8 cellular contexts compared by ENCODE assay signal in the genomic region with DNA sequence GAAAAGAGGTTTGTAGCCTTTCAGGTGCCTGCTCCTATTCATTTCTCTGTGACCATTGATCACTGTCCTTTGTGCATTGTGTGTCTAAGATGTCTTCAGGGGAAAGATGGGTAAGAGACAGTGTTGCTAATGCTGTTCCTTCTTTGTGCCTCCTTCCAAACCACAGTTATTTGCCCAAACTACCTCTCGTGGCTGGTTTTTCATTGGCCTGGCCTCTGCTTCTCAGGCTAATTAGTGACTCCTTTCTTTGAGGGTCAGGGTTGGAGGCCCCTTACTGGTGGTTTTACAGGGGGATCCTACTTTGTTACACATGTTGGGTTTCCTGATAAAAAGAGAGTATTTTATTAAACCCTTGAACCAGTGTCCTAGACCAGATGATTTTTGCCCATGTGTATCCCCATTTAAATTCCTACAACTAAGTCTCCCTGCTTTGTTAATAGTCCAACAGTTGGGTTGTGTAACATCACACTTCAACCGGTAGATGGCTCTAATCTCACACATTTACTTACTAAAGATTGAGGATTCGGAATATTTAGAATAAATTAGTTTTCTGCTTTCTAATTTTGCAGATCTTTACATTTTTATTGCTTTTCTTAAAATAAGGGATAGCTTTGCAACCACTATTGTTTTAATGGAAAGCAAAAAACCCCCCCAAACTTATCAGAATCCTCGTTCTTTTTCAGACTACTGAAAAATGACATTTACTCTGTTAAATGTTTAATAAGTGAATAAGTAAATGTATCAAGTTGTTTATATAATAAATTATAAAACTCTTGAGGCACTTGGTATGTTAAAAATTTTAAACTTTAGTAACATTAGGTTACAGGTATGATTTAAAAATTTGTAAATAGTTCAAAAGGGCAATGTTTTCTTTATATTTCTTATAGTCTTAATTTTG. TPM values are rescaled to one million over a fixed set of nuclear protein-coding genes. Genes with fewer than 3 reads are reported as not detected.
DNase-seq lines count a peak whose midpoint lies in the region; ATAC-seq and TF ChIP-seq lines count a peak whose summit lies in the region.

No MANE protein-coding gene starts in this region.

- WGBS in mesenchymal stem cell, result 0% methylated on average over 1 of the region's 4 CpGs

- H3K27ac ChIP-seq in Panc1 (ENCODE audit: low read length), result peak overlapping the region; percentile 49
- no peak overlapping the region for H3K27ac ChIP-seq in mesenchymal stem cell (ENCODE audit: low read length, poor library complexity, severe bottlenecking)

- intact Hi-C loops in Panc1 (cut with micrococcal nuclease; ENCODE audit: unreplicated experiment), result loop anchor here (2.0 to 5.0 kb wide), 2 partner anchors 69 to 205 kb away; a partner anchor contains a TSS

- DNase-seq in DMS114 treated with DMSO at 0.1 percent for 48 hours (lab: John Stamatoyannopoulos, UW; ENCODE audit: unreplicated experiment) (peak; percentile 59), Panc1 (ENCODE audit: low read depth, low spot score) (no peak), dedifferentiated amniotic fluid mesenchymal stem cell (ENCODE audit: extremely low spot score) (peak; percentile 68), mesenchymal stem cell (peak; percentile 68)
- DNase-seq in activated CD8-positive, alpha-beta memory T cell treated with anti-CD3 and anti-CD28 coated beads, Interleukin-2, amount 50 U/mL, for 48 hours, result no peak

- H2AK5ac ChIP-seq in mesenchymal stem cell (ENCODE audit: low read length, severe bottlenecking), result peak overlapping the region; percentile 6

- H4K8ac ChIP-seq in mesenchymal stem cell (ENCODE audit: low read length), result no peak overlapping the region

- peak; percentile 78 for TF ChIP-seq CTCF in Panc1 (IDR thresholded peaks at IDR 0.05)

- CTCF ChIA-PET in Panc1 (lab: Charles Lee), result interaction anchor here (0.6 kb wide), 1 partner anchor 95 kb away, joined by 5 read pairs; no protein-coding TSS in a partner anchor

- no peaks in the 10 kb centered on the region for H3K9me3 ChIP-seq in Panc1 (ENCODE audit: control insufficient read depth, insufficient read depth, low read depth, low read length)
- no peaks in the 10 kb centered on the region for H3K9me3 ChIP-seq in mesenchymal stem cell (ENCODE audit: control insufficient read depth, low read length)

- BruUV-seq in Panc1 (replicated peaks; lab: Mats Ljungman, UMichigan), result TSS peak; percentile 63

- peak overlapping the region; percentile 87 for H3K9ac ChIP-seq in mesenchymal stem cell (ENCODE audit: low read length)

- H3K4me1 ChIP-seq in Panc1 (ENCODE audit: control insufficient read depth, insufficient read depth, low read length), result peaks cover 15% of the 10 kb centered on the region
- peaks cover 12% of the 10 kb centered on the region for H3K4me1 ChIP-seq in mesenchymal stem cell (ENCODE audit: control insufficient read depth, insufficient read depth, low read depth, low read length)

- H3K36me3 ChIP-seq in Panc1 (ENCODE audit: control insufficient read depth, insufficient read depth, low read length), result peaks cover 6% of the 10 kb centered on the region
- H3K36me3 ChIP-seq in mesenchymal stem cell (ENCODE audit: control insufficient read depth in 1 of 2, insufficient read depth in 2 of 2, low read depth in 1 of 2, low read length in 2 of 2), result no peaks in the 10 kb centered on the region

- no peak overlapping the region for H2BK12ac ChIP-seq in mesenchymal stem cell (ENCODE audit: low read length in 2 of 2)

- H3K4me3 ChIP-seq in Panc1 (ENCODE audit: low read depth in 2 of 2, low read length in 2 of 2) (peak overlapping the region; percentile 76 to 94), mesenchymal stem cell (ENCODE audit: insufficient read depth in 1 of 2, low read depth in 1 of 2, low read length in 2 of 2) (peak overlapping the region in 1 of 2 experiments; percentile 97)

- no peak overlapping the region for H3K4ac ChIP-seq in mesenchymal stem cell (ENCODE audit: low read depth in 1 of 2, low read length in 2 of 2)

- no peak overlapping the region for H2BK120ac ChIP-seq in mesenchymal stem cell (ENCODE audit: low read depth, low read length)

- H3K18ac ChIP-seq in mesenchymal stem cell (ENCODE audit: low read depth in 1 of 2, low read length in 2 of 2), result no peak overlapping the region

- H4K91ac ChIP-seq in mesenchymal stem cell (ENCODE audit: low read length), result no peak overlapping the region

- peaks cover 9% of the 10 kb centered on the region for H3K79me1 ChIP-seq in mesenchymal stem cell (replicated peaks; ENCODE audit: low read length, poor library complexity, severe bottlenecking)

- H2AFZ ChIP-seq in mesenchymal stem cell (ENCODE audit: low read depth, low read length), result no peak overlapping the region

- H2BK15ac ChIP-seq in mesenchymal stem cell (ENCODE audit: low read depth, poor library complexity, severe bottlenecking), result no peak overlapping the region

- H3K4me2 ChIP-seq in mesenchymal stem cell (ENCODE audit: low read length, poor library complexity, severe bottlenecking), result peak overlapping the region; percentile 51

- in situ Hi-C loops in Panc1 (cut with HindIII; ENCODE audit: low pct_unique_long_range_greater_than_20kb, low sequenced_read_pairs), result no loop called here

- POLR2A ChIA-PET in Panc1 (lab: Charles Lee), result no interaction called here

- no peak overlapping the region for H3K14ac ChIP-seq in mesenchymal stem cell (ENCODE audit: low read length in 2 of 2)

- H2BK5ac ChIP-seq in mesenchymal stem cell (ENCODE audit: low read depth, low read length, poor library complexity, severe bottlenecking), result no peak overlapping the region

- H3K23ac ChIP-seq in mesenchymal stem cell (ENCODE audit: low read length in 2 of 2), result no peak overlapping the region

- H3K27me3 ChIP-seq in Panc1 (ENCODE audit: control insufficient read depth, insufficient read depth, low read length) (no peaks in the 10 kb centered on the region), mesenchymal stem cell (ENCODE audit: control insufficient read depth in 1 of 2, insufficient read depth in 1 of 2, low read length in 2 of 2) (no peaks in the 10 kb centered on the region)

- ATAC-seq in HG03175 (IDR thresholded peaks at IDR 0.05; ENCODE audit: unreplicated experiment) (peak; percentile 14), Panc1 (no peak), HG03025 (IDR thresholded peaks at IDR 0.05; ENCODE audit: low FRiP score, unreplicated experiment) (no peak), GM19467 (IDR thresholded peaks at IDR 0.05; ENCODE audit: unreplicated experiment) (no peak)

RNA-seq across cellular contexts. Expression of a gene that starts 2.4 kb away (rescaled TPM):
- total RNA-seq in Panc1 (2021; ENCODE audit: unreplicated experiment), result 8.7 TPM
- polyA plus RNA-seq in Panc1 (2012; ENCODE audit: insufficient read length), result 5.4 TPM
- polyA plus RNA-seq in mesenchymal stem cell (2013, experiment 1 of 2), result 2.8 TPM
- 2.7 TPM for polyA plus RNA-seq in mesenchymal stem cell (2013, experiment 2 of 2)

RNA-seq across cellular contexts. Expression of a gene that starts 32.2 kb away (rescaled TPM):
- total RNA-seq in Panc1 (2021; ENCODE audit: unreplicated experiment), result not detected
- polyA plus RNA-seq in Panc1 (2012; ENCODE audit: insufficient read length), result not detected
- 8.8 TPM for polyA plus RNA-seq in mesenchymal stem cell (2013, experiment 1 of 2)
- polyA plus RNA-seq in mesenchymal stem cell (2013, experiment 2 of 2), result 9.7 TPM

Comparison
In these comparisons a context has a peak if more than half of its experiments do, and no peak if none do; other contexts are left out.
1. DNase-seq: peak in DMS114 treated with DMSO at 0.1 percent for 48 hours (single experiment), dedifferentiated amniotic fluid mesenchymal stem cell (single experiment) and mesenchymal stem cell (single experiment); none in Panc1 (single experiment) and activated CD8-positive, alpha-beta memory T cell treated with anti-CD3 and anti-CD28 coated beads, Interleukin-2, amount 50 U/mL, for 48 hours (single experiment).